In genomic region chr4:12293906-12294525, GRCh38 we compare ENCODE assay signal across 18 cellular contexts.
DNase-seq lines count a peak whose midpoint lies in the region; ATAC-seq and TF ChIP-seq lines count a peak whose summit lies in the region.
"Had no signal": no experiment of that assay in that cellular context is flagged by ENCODE, and none has a peak within 500 bp of the region (broad histone marks: within the 10 kb centered on the region; RNA-seq: fewer than 3 reads in every experiment).

No MANE protein-coding gene starts in this region.

- H3K4me3 ChIP-seq in right cardiac atrium (ENCODE audit: low read length), result no peak overlapping the region
- H3K4me3 ChIP-seq in lower lobe of right lung, result no peak overlapping the region

- intact Hi-C loops in left ventricle myocardium superior (cut with micrococcal nuclease) (no loop called here), right cardiac atrium (cut with DNase I) (no loop called here), lower lobe of right lung (cut with DNase I) (no loop called here)

- H3K36me3 ChIP-seq in lower lobe of right lung, result no peaks in the 10 kb centered on the region
- H3K36me3 ChIP-seq: BE2C had no signal

- H3K4me1 ChIP-seq in right cardiac atrium (ENCODE audit: control insufficient read depth, insufficient read depth, low read length), result no peaks in the 10 kb centered on the region
- H3K4me1 ChIP-seq in lower lobe of right lung, result no peaks in the 10 kb centered on the region
- H3K4me1 ChIP-seq: BE2C had no signal

- TF ChIP-seq CTCF in lower lobe of right lung (IDR thresholded peaks at IDR 0.05), result no peak

- peak; percentile 0 for DNase-seq in NCI-H446 treated with DMSO at 0.1 percent for 48 hours (lab: John Stamatoyannopoulos, UW)
- DNase-seq in NCI-H446 (lab: John Stamatoyannopoulos, UW), result no peak
- no peak for DNase-seq in left ventricle myocardium superior
- DNase-seq in right cardiac atrium, result no peak
- no peak for DNase-seq in lower lobe of right lung
- DNase-seq in glomerular visceral epithelial cell (ENCODE audit: extremely low spot score), result no peak
- DNase-seq in substantia nigra (lab: John Stamatoyannopoulos, UW), result no peak
- DNase-seq: ACHN; BE2C; C1 segment of cervical spinal cord; CD4-positive, CD25-positive, alpha-beta regulatory T cell; CD8-positive, alpha-beta memory T cell; COR-L47; DMS 273 treated with DMSO at 0.1 percent for 48 hours; DMS79; GDM1; GOT3; H9 had no signal

- H3K27me3 ChIP-seq in right cardiac atrium (ENCODE audit: control insufficient read depth, insufficient read depth) (no peaks in the 10 kb centered on the region), lower lobe of right lung (ENCODE audit: low read depth) (no peaks in the 10 kb centered on the region)
- H3K27me3 ChIP-seq: BE2C had no signal

- ATAC-seq in left ventricle myocardium superior (peak; percentile 90), right cardiac atrium (no peak), lower lobe of right lung (peak; percentile 29 to 61)

- H3K9me3 ChIP-seq in right cardiac atrium (ENCODE audit: control insufficient read depth, low read length) (no peaks in the 10 kb centered on the region), lower lobe of right lung (no peaks in the 10 kb centered on the region)
- H3K9me3 ChIP-seq: BE2C had no signal

- 95% methylated on average over 1 of the region's 1 CpG for WGBS in right cardiac atrium

- H3K27ac ChIP-seq in right cardiac atrium (ENCODE audit: low read length) (no peak overlapping the region), lower lobe of right lung (no peak overlapping the region), substantia nigra (ENCODE audit: low read depth, low read length, poor library complexity, severe bottlenecking) (no peak overlapping the region)

Comparison
In these comparisons a context has a peak if more than half of its experiments do, and no peak if none do; other contexts are left out.
1. ATAC-seq: peak in left ventricle myocardium superior (single experiment) and lower lobe of right lung (2 of 2); none in right cardiac atrium (0 of 2).